ENCODE assay signal across 25 cellular contexts in genomic region chr1:233625087-233625486, GRCh38. TPM values are rescaled to one million over a fixed set of nuclear protein-coding genes. Genes with fewer than 3 reads are reported as not detected.
"Had no signal": no experiment of that assay in that cellular context is flagged by ENCODE, and none has a peak within 500 bp of the region (broad histone marks: within the 10 kb centered on the region; RNA-seq: fewer than 3 reads in every experiment).

No MANE protein-coding gene starts in this region.

- FAIRE-seq: islet of Langerhans, kidney, pancreas had no signal

- ATAC-seq: naive thymus-derived CD8-positive, alpha-beta T cell; pancreas; right cardiac atrium; sciatic nerve; upper lobe of right lung had no signal

- H3K36me3 ChIP-seq: left ventricle myocardium inferior, pancreas, prostate gland, suprapubic skin, tibial nerve, upper lobe of right lung, uterus had no signal

- H3K4me3 ChIP-seq: left ventricle myocardium inferior, lung, pancreas, prostate gland, skin epidermis, suprapubic skin, tibial nerve, upper lobe of right lung, uterus had no signal

- H3K27me3 ChIP-seq: pancreas, suprapubic skin, tibial nerve, upper lobe of right lung, uterus had no signal

- H3K27ac ChIP-seq: left ventricle myocardium inferior, pancreas, prostate gland, skin epidermis, suprapubic skin, tibial nerve, upper lobe of right lung, uterus had no signal

- H3K9me3 ChIP-seq: left ventricle myocardium inferior, pancreas, prostate gland, suprapubic skin, tibial nerve, upper lobe of right lung, uterus had no signal

- H3K4me1 ChIP-seq: left ventricle myocardium inferior, pancreas, prostate gland, tibial nerve, upper lobe of right lung, uterus had no signal

- DNase-seq: hypothalamus; immature natural killer cell; kidney; left ventricle myocardium inferior; mesendoderm; naive thymus-derived CD8-positive, alpha-beta T cell; nucleus accumbens; pancreas; posterior cingulate gyrus; retina; right cardiac atrium; stimulated activated CD4-positive, alpha-beta T cell treated with anti-CD3 and anti-CD28 coated beads, Interleukin-12 subunit alpha, Interleukin-12 subunit beta, amount 100 ng/mL, for 4 hours; stimulated activated CD4-positive, alpha-beta T cell treated with anti-CD3 and anti-CD28 coated beads, Interleukin-15, amount 100 ng/mL, for 24 hours; stimulated activated CD4-positive, alpha-beta T cell treated with anti-CD3 and anti-CD28 coated beads, Interleukin-2, amount 100 ng/mL, for 24 hours; stimulated activated CD4-positive, alpha-beta T cell treated with anti-CD3 and anti-CD28 coated beads, Interleukin-4, amount 100 ng/mL, for 1 hour; stimulated activated naive CD4-positive, alpha-beta T cell; upper lobe of right lung; uterus had no signal

RNA-seq across cellular contexts. Expression of gene KCNK1, which starts 11.2 kb away (rescaled TPM):
- total RNA-seq: naive thymus-derived CD8-positive, alpha-beta T cell had no signal
- polyA plus RNA-seq: immature natural killer cell; naive thymus-derived CD8-positive, alpha-beta T cell had no signal
